ENCODE assay signal across 12 cellular contexts in genomic region chr18:76459687-76460350, GRCh38. TPM values are rescaled to one million over a fixed set of nuclear protein-coding genes. Genes with fewer than 3 reads are reported as not detected.
DNase-seq lines count a peak whose midpoint lies in the region; ATAC-seq and TF ChIP-seq lines count a peak whose summit lies in the region.
"Had no signal": no experiment of that assay in that cellular context is flagged by ENCODE, and none has a peak within 500 bp of the region (broad histone marks: within the 10 kb centered on the region; RNA-seq: fewer than 3 reads in every experiment).

No MANE protein-coding gene starts in this region.

- TF ChIP-seq POLR2A in vagina (IDR thresholded peaks at IDR 0.05): no peak

- H3K36me3 ChIP-seq in vagina: no peaks in the 10 kb centered on the region

- ATAC-seq in Right ventricle myocardium inferior (peak; percentile 55), HG03135 (IDR thresholded peaks at IDR 0.05; ENCODE audit: unreplicated experiment) (no peak)
- ATAC-seq in stimulated activated memory B cell treated with anti-CD40 and anti-IgM and Interleukin-4, amounts not matched to agents 10 μg/mL and 1 μg/mL and 100 μg/mL, for 72 hours: no peak

- intact Hi-C loops in Right ventricle myocardium inferior (cut with DNase I) (no loop called here), cardiac septum (cut with DNase I) (no loop called here), vagina (cut with DNase I) (no loop called here)

- peaks cover 30% of the 10 kb centered on the region for H3K4me1 Mint-ChIP-seq in endothelial cell (ENCODE audit: unreplicated experiment)
- peaks cover 40% of the 10 kb centered on the region for H3K4me1 Mint-ChIP-seq in mesothelial cell of epicardium
- no peaks in the 10 kb centered on the region for H3K4me1 Mint-ChIP-seq in stimulated activated memory B cell treated with anti-CD40 and anti-IgM and Interleukin-4, amounts not matched to agents 10 μg/mL and 1 μg/mL and 100 μg/mL, for 72 hours

- no peak for TF ChIP-seq CTCF in endothelial cell (IDR thresholded peaks at IDR 0.05; ENCODE audit: unreplicated experiment)
- no peak for TF ChIP-seq CTCF in mesothelial cell of epicardium (IDR thresholded peaks at IDR 0.05; ENCODE audit: unreplicated experiment)
- no peak for TF ChIP-seq CTCF in vagina (IDR thresholded peaks at IDR 0.05)

- DNase-seq in Right ventricle myocardium inferior (ENCODE audit: missing footprints) (no peak), cardiac septum (ENCODE audit: low spot score) (no peak), endothelial cell (ENCODE audit: low spot score) (no peak), mesothelial cell of epicardium (ENCODE audit: low spot score in 2 of 2, unreplicated experiment in 2 of 2) (no peak), vagina (ENCODE audit: extremely low spot score in 2 of 2) (peak; percentile 81 to 90), NCI-H187 treated with DMSO at 0.1 percent for 48 hours (lab: John Stamatoyannopoulos, UW) (no peak)
- DNase-seq: H7; stimulated activated CD4-positive, alpha-beta T cell treated with anti-CD3 and anti-CD28 coated beads, Interleukin-12 subunit alpha, Interleukin-12 subunit beta, amount 100 ng/mL, for 4 hours had no signal

- peak overlapping the region; percentile 53 for H3K27ac Mint-ChIP-seq in endothelial cell (ENCODE audit: unreplicated experiment)
- peak overlapping the region; percentile 1 for H3K27ac Mint-ChIP-seq in mesothelial cell of epicardium
- no peak overlapping the region for H3K27ac Mint-ChIP-seq in stimulated activated memory B cell treated with anti-CD40 and anti-IgM and Interleukin-4, amounts not matched to agents 10 μg/mL and 1 μg/mL and 100 μg/mL, for 72 hours
- H3K27ac Mint-ChIP-seq: activated naive CD4-positive, alpha-beta T cell treated with anti-CD3 and anti-CD28 coated beads, Interleukin-2, amount 50 U/mL, for 24 hours had no signal

- H3K4me3 Mint-ChIP-seq in endothelial cell (ENCODE audit: unreplicated experiment): peak overlapping the region; percentile 26
- H3K4me3 Mint-ChIP-seq in mesothelial cell of epicardium: no peak overlapping the region
- H3K4me3 Mint-ChIP-seq in stimulated activated memory B cell treated with anti-CD40 and anti-IgM and Interleukin-4, amounts not matched to agents 10 μg/mL and 1 μg/mL and 100 μg/mL, for 72 hours: no peak overlapping the region
- H3K4me3 Mint-ChIP-seq: activated naive CD4-positive, alpha-beta T cell treated with anti-CD3 and anti-CD28 coated beads, Interleukin-2, amount 50 U/mL, for 24 hours had no signal

- peaks cover 61% of the 10 kb centered on the region for H3K4me1 ChIP-seq in vagina

- H3K9me3 Mint-ChIP-seq in endothelial cell (ENCODE audit: unreplicated experiment) (no peaks in the 10 kb centered on the region), mesothelial cell of epicardium (no peaks in the 10 kb centered on the region)
- H3K9me3 Mint-ChIP-seq in stimulated activated memory B cell treated with anti-CD40 and anti-IgM and Interleukin-4, amounts not matched to agents 10 μg/mL and 1 μg/mL and 100 μg/mL, for 72 hours: no peaks in the 10 kb centered on the region
- H3K9me3 Mint-ChIP-seq: activated naive CD4-positive, alpha-beta T cell treated with anti-CD3 and anti-CD28 coated beads, Interleukin-2, amount 50 U/mL, for 24 hours had no signal

- no peaks in the 10 kb centered on the region for H3K27me3 ChIP-seq in vagina

- H3K4me3 ChIP-seq in vagina: peak overlapping the region; percentile 16 to 28

- H3K27me3 Mint-ChIP-seq in endothelial cell (ENCODE audit: unreplicated experiment): peaks cover 14% of the 10 kb centered on the region
- H3K27me3 Mint-ChIP-seq in mesothelial cell of epicardium (ENCODE audit: low read depth): no peaks in the 10 kb centered on the region
- no peaks in the 10 kb centered on the region for H3K27me3 Mint-ChIP-seq in stimulated activated memory B cell treated with anti-CD40 and anti-IgM and Interleukin-4, amounts not matched to agents 10 μg/mL and 1 μg/mL and 100 μg/mL, for 72 hours
- H3K27me3 Mint-ChIP-seq: activated naive CD4-positive, alpha-beta T cell treated with anti-CD3 and anti-CD28 coated beads, Interleukin-2, amount 50 U/mL, for 24 hours had no signal

- no peaks in the 10 kb centered on the region for H3K9me3 ChIP-seq in vagina

- H3K27ac ChIP-seq in vagina: peak overlapping the region; percentile 80
- H3K27ac ChIP-seq: C4-2B had no signal

- H3K36me3 Mint-ChIP-seq in endothelial cell (ENCODE audit: low read depth, unreplicated experiment): peaks cover 26% of the 10 kb centered on the region
- peaks cover 16% of the 10 kb centered on the region for H3K36me3 Mint-ChIP-seq in mesothelial cell of epicardium
- H3K36me3 Mint-ChIP-seq in stimulated activated memory B cell treated with anti-CD40 and anti-IgM and Interleukin-4, amounts not matched to agents 10 μg/mL and 1 μg/mL and 100 μg/mL, for 72 hours: peaks cover 19% of the 10 kb centered on the region

RNA-seq across cellular contexts. Expression of gene ZNF516, which starts 35.2 kb away (rescaled TPM):
- total RNA-seq in Right ventricle myocardium inferior (12.3 TPM), cardiac septum (14.7 TPM), endothelial cell (ENCODE audit: unreplicated experiment) (83.2 TPM), mesothelial cell of epicardium (84.4 to 92.1 TPM (median 90.9 TPM) in 3 replicates), vagina (46.4 TPM)

Comparison
In these comparisons a context has a peak if more than half of its experiments do, and no peak if none do; other contexts are left out.
1. DNase-seq: peak in vagina (2 of 2); none in Right ventricle myocardium inferior (single experiment), cardiac septum (single experiment), endothelial cell (single experiment), mesothelial cell of epicardium (0 of 2) and NCI-H187 treated with DMSO at 0.1 percent for 48 hours (single experiment).